Comparison of ENCODE assay signal across 21 cellular contexts in the genomic region with DNA sequence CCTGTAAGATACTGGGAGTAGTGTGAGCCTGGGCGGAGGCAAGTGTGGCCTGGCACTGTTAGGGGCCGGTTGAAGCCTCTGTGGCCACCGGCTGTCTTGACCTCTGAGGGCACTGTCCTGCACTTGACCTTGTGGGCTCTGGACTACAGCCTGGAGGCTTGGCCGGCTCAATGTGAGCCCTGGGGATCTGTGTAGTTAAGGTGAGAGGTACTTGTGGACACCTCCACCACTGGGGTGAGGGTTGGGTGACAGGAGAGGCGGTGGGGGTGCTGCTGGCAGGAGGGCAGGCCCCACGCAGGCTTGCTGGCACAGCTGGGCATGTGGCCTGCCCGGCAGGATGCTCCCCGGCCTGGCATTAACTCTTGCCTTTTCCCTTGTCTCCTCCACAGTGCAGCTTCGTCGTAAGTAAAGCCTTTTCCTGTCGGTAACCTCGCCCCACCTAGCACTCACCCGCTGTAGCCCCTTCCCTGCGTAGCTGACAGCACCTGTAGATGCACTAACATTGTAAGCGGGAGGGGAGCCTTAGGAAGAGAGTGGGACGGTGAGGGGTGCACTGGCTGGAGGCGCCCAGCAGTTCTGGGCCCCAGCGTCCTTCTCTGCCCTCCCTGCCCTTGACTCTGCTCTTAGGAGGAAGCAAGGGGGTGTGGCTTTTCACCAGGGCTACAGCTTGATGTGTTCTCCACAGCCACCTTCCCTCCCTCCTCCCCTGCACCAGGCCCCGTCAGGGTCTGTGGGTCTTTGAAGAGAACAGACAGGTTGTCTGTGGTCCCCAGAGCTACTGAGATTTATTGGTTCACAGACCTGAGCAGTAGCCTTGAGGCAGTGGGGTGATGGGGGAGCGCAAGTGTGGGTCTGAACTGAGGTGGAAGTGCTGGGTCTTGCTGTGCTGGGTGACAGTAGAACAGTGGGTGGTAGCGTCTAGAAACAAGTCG. TPM values are rescaled to one million over a fixed set of nuclear protein-coding genes. Genes with fewer than 3 reads are reported as not detected.
"Had no signal": no experiment of that assay in that cellular context is flagged by ENCODE, and none has a peak within 500 bp of the region (broad histone marks: within the 10 kb centered on the region; RNA-seq: fewer than 3 reads in every experiment).

No MANE protein-coding gene starts in this region.

- H3K9me3 ChIP-seq: breast epithelium, heart left ventricle, SJSA1, upper lobe of right lung had no signal

- H3K4me3 Mint-ChIP-seq: naive B cell, T-cell had no signal

- ATAC-seq: T-cell, upper lobe of right lung had no signal

- H3K4me1 Mint-ChIP-seq: T-cell had no signal

- DNase-seq: activated gamma-delta T cell treated with Interleukin-2 at 50 U/mL for 16 hours; activated T-cell treated with anti-CD3 and anti-CD28 coated beads, Interleukin-2, amount 50 U/mL, for 1 hour; effector CD8-positive, alpha-beta T cell; heart left ventricle; midbrain; naive B cell; stimulated activated CD4-positive, alpha-beta T cell treated with anti-CD3 and anti-CD28 coated beads, Interleukin-1b, Interleukin-23, amount 100 ng/mL, for 48 hours; stimulated activated naive CD4-positive, alpha-beta T cell; T1000 had no signal

- H3K9me3 Mint-ChIP-seq: naive B cell, T-cell had no signal

- H3K27me3 Mint-ChIP-seq: naive B cell, T-cell had no signal

- H3K27ac ChIP-seq: breast epithelium, heart left ventricle, SJSA1, upper lobe of right lung, VCaP had no signal

- H3K4me3 ChIP-seq: breast epithelium, heart left ventricle, SJSA1, upper lobe of right lung had no signal

- H3K4me1 ChIP-seq: breast epithelium, heart left ventricle, SJSA1, upper lobe of right lung had no signal

- H3K27ac Mint-ChIP-seq: naive B cell, T-cell had no signal

- FAIRE-seq: colon, frontal cortex, islet of Langerhans had no signal

- H3K27me3 ChIP-seq: breast epithelium, heart left ventricle, SJSA1, upper lobe of right lung had no signal

- H3K36me3 ChIP-seq: breast epithelium had no signal

RNA-seq across cellular contexts. Expression of a gene that starts 48.6 kb away (rescaled TPM):
- total RNA-seq: aorta, breast epithelium, fibroblast of lung, frontal cortex, heart left ventricle, lower leg skin, right cardiac atrium, SJSA1, T-cell, upper lobe of right lung had no signal
- polyA plus RNA-seq: aorta, fibroblast of lung, heart left ventricle, right cardiac atrium had no signal
